ENCODE assay signal across 30 cellular contexts in genomic region chr2:219557320-219557719, GRCh38. TPM values are rescaled to one million over a fixed set of nuclear protein-coding genes. Genes with fewer than 3 reads are reported as not detected.
"Had no signal": no experiment of that assay in that cellular context is flagged by ENCODE, and none has a peak within 500 bp of the region (broad histone marks: within the 10 kb centered on the region; RNA-seq: fewer than 3 reads in every experiment).

No MANE protein-coding gene starts in this region.

- H3K4me1 ChIP-seq: foreskin keratinocyte had no signal

- H3K27ac ChIP-seq: adrenal gland, body of pancreas, esophagus muscularis mucosa, foreskin keratinocyte, gastrocnemius medialis, VCaP had no signal

- H3K4me3 ChIP-seq: adrenal gland, body of pancreas, esophagus muscularis mucosa, gastrocnemius medialis had no signal

- DNase-seq: activated CD4-positive, alpha-beta memory T cell treated with anti-CD3 and anti-CD28 coated beads, Interleukin-2, amount 10 ng/mL, durations not matched to agents 7 days and 5 days; activated CD4-positive, alpha-beta T cell treated with anti-CD3 and anti-CD28 coated beads for 1 hour; activated CD4-positive, alpha-beta T cell treated with anti-CD3 and anti-CD28 coated beads for 4 hours; activated CD4-positive, alpha-beta T cell treated with anti-CD3 and anti-CD28 coated beads, Interleukin-2, amount 10 ng/mL, durations not matched to agents 7 days and 5 days; activated CD4-positive, alpha-beta T cell treated with anti-CD3 and anti-CD28 coated beads, Interleukin-2, amount 50 U/mL, for 4 hours; activated CD8-positive, alpha-beta memory T cell treated with anti-CD3 and anti-CD28 coated beads, Interleukin-2, amount 50 U/mL, for 48 hours; activated gamma-delta T cell; activated naive CD4-positive, alpha-beta T cell; activated naive CD4-positive, alpha-beta T cell treated with anti-CD3 and anti-CD28 coated beads, Interleukin-2, amount 10 ng/mL, durations not matched to agents 7 days and 5 days; activated T-cell treated with anti-CD3 and anti-CD28 coated beads for 4 hours; activated T-cell treated with anti-CD3 and anti-CD28 coated beads, Interleukin-2, amount 50 U/mL, for 24 hours; activated T-cell treated with anti-CD3 and anti-CD28 coated beads, Interleukin-2, amount 50 U/mL, for 72 hours; adrenal gland; amygdala; caudate nucleus; cortex of kidney; dermis blood vessel endothelial cell; effector CD4-positive, alpha-beta T cell; effector memory CD8-positive, alpha-beta T cell; erythroblast; foreskin keratinocyte; gastrocnemius medialis; T-helper 2 cell had no signal

- FAIRE-seq: colon had no signal

- H3K36me3 ChIP-seq: adrenal gland had no signal

- ATAC-seq: activated naive CD4-positive, alpha-beta T cell treated with anti-CD3 and anti-CD28 coated beads, Interleukin-2, amount 50 U/mL, for 72 hours; activated T-cell treated with anti-CD3 and anti-CD28 coated beads, Interleukin-2, amount 50 U/mL, for 72 hours; body of pancreas; effector memory CD8-positive, alpha-beta T cell; foreskin keratinocyte; gastrocnemius medialis; WTC11 had no signal

- H3K9me3 ChIP-seq: adrenal gland, body of pancreas, esophagus muscularis mucosa, gastrocnemius medialis had no signal

- H3K27me3 ChIP-seq: adrenal gland, body of pancreas, gastrocnemius medialis had no signal

RNA-seq across cellular contexts. Expression of gene OBSL1, which starts 14.0 kb away (rescaled TPM):
- total RNA-seq: activated CD4-positive, alpha-beta memory T cell treated with anti-CD3 and anti-CD28 coated beads, Interleukin-2, amount 10 ng/mL, durations not matched to agents 7 days and 5 days; activated CD4-positive, alpha-beta T cell treated with anti-CD3 and anti-CD28 coated beads, Interleukin-2, amount 10 ng/mL, durations not matched to agents 7 days and 5 days had no signal

RNA-seq across cellular contexts. Expression of gene INHA, which starts 14.8 kb away (rescaled TPM):
- total RNA-seq: activated CD4-positive, alpha-beta memory T cell treated with anti-CD3 and anti-CD28 coated beads, Interleukin-2, amount 10 ng/mL, durations not matched to agents 7 days and 5 days; activated CD4-positive, alpha-beta T cell treated with anti-CD3 and anti-CD28 coated beads, Interleukin-2, amount 10 ng/mL, durations not matched to agents 7 days and 5 days; activated T-cell treated with anti-CD3 and anti-CD28 coated beads, Interleukin-2, amount 50 U/mL, for 72 hours; dermis blood vessel endothelial cell; T-helper 1 cell treated with Interleukin-12 subunit alpha and Interleukin-12 subunit beta and Interleukin-4 antibody, amounts not matched to agents 30 ng/mL and 1 ng/mL, for 36 hours had no signal
